Comparison of ENCODE assay signal across 2 cellular contexts in the genomic region with DNA sequence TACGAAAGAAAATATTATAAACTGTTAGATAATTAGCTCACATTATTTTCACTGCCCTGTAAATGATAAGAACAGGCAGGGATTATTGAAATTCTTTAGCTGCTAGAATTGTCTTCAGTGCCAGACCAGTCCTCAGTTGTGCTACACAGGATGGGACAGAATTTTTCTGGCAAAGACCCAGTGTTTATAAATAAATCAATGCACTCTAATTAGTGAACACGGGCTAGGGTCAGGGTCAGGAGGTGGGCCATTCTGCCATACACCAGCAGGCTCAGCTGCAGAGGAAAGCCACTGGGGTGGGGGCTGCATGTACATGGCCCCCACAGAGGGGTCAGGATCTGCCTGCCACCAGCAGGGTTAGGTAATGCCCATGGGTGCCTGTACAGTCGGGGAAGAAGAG.
TF ChIP-seq lines count a peak whose summit lies in the region.

No MANE protein-coding gene starts in this region.

TF ChIP-seq in endothelial cell of umbilical vein, 7 proteins besides CTCF, POLR2A, EP300 and RAD21:
- TF ChIP-seq FOS (IDR thresholded peaks at IDR 0.05; ENCODE audit: borderline replicate concordance, insufficient read depth, low read length) (no peak), POLR2AphosphoS5 (IDR thresholded peaks at IDR 0.05; ENCODE audit: insufficient read depth, low read depth, low read length) (no peak), JUN (IDR thresholded peaks at IDR 0.05; ENCODE audit: borderline replicate concordance, insufficient read depth, insufficient read length, low read depth) (no peak), GATA2 (IDR thresholded peaks at IDR 0.05; ENCODE audit: insufficient read depth, insufficient read length, low read depth, low read length) (no peak), EZH2 (IDR thresholded peaks at IDR 0.05; ENCODE audit: borderline replicate concordance, low read depth, low read length, severe bottlenecking) (no peak), MYC (IDR thresholded peaks at IDR 0.05; ENCODE audit: low read depth, low read length) (no peak)
- TF ChIP-seq, protein P1, sequence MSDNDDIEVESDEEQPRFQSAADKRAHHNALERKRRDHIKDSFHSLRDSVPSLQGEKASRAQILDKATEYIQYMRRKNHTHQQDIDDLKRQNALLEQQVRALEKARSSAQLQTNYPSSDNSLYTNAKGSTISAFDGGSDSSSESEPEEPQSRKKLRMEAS (IDR thresholded peaks at IDR 0.05; ENCODE audit: insufficient read depth, insufficient read length), result no peak

TF ChIP-seq in liver, 16 proteins besides CTCF, POLR2A, EP300 and RAD21:
- TF ChIP-seq NR2F2 (IDR thresholded peaks at IDR 0.05), result peak; percentile 82
- no peak for TF ChIP-seq FOXA1 (IDR thresholded peaks at IDR 0.05)
TF ChIP-seq in liver: peak in this region for 1.
